In genomic region chr13:70034280-70034679, GRCh38 we compare ENCODE assay signal across 21 cellular contexts.
"Had no signal": no experiment of that assay in that cellular context is flagged by ENCODE, and none has a peak within 500 bp of the region (broad histone marks: within the 10 kb centered on the region; RNA-seq: fewer than 3 reads in every experiment).

No MANE protein-coding gene starts in this region.

- ATAC-seq: activated T-cell treated with anti-CD3 and anti-CD28 coated beads, Interleukin-2, amount 50 U/mL, for 4 hours; foreskin keratinocyte; left lobe of liver; right cardiac atrium had no signal

- H3K27me3 ChIP-seq: brain microvascular endothelial cell, dorsolateral prefrontal cortex, foreskin keratinocyte, transverse colon had no signal

- H3K36me3 ChIP-seq: brain microvascular endothelial cell, transverse colon had no signal

- DNase-seq: activated CD4-positive, alpha-beta T cell treated with anti-CD3 and anti-CD28 coated beads, Interleukin-2, amount 50 U/mL, for 1 hour; activated CD4-positive, CD25-positive, alpha-beta regulatory T cell treated with anti-CD3 and anti-CD28 coated beads, Interleukin-2, amount 50 U/mL, for 72 hours; activated CD8-positive, alpha-beta memory T cell treated with anti-CD3 and anti-CD28 coated beads, Interleukin-2, amount 50 U/mL, for 4 hours; activated naive CD4-positive, alpha-beta T cell treated with anti-CD3 and anti-CD28 coated beads, Interleukin-2, amount 50 U/mL, for 16 hours; activated T-cell treated with anti-CD3 and anti-CD28 coated beads, Interleukin-2, amount 50 U/mL, for 4 hours; aorta; brain microvascular endothelial cell; central memory CD4-positive, alpha-beta T cell; dorsolateral prefrontal cortex; endodermal cell; foreskin keratinocyte; hypothalamus; islet precursor cell; midbrain; right cardiac atrium; transverse colon had no signal

- H3K4me3 ChIP-seq: dorsolateral prefrontal cortex, lung, skin epidermis, transverse colon had no signal

- H3K4me1 ChIP-seq: foreskin keratinocyte, transverse colon had no signal

- H3K9me3 ChIP-seq: transverse colon had no signal

- H3K27ac ChIP-seq: brain microvascular endothelial cell, dorsolateral prefrontal cortex, epithelial cell of prostate, foreskin keratinocyte, skin epidermis, transverse colon, VCaP had no signal
